In the genomic region with DNA sequence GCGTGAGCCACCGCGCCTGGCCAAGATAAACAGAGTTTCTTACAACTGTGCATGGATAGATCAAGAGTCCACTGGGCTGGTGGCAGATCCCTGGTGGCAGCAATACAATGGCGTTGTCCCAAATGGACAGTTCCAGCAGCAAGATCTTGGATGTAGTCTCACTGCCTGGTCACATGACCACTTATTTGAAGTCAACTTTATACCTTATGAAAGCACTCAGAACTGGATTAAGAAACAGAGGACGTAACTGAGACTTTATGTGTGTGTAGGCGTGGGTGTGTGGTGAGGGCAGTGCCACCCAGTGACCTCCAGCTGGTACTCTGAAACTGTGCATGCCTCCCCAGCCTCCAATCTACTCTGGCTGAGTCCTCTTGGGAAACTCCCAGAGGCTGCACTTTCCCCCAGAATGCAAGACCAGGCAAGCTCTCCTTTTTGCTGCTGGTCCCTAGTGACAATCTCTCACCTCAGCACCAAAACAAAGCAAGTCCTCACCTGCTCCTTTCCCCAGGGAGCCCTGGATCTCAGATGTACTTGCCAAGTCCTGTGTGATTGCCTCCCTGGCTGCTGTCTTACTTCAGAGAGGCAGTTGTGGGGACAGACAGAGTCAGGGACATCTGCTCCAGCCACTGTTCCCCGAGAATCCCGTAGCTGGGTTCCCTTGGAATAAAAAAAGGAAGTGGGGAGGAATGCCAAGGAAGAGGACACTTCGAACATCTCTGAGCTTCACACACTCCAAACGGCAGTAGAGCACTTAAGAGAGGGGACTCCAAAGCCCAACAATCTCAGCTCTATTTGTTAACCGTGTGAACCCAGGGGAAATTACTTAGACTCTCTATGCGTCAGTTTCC, we compare ENCODE assay signal across 9 cellular contexts. TPM values are rescaled to one million over a fixed set of nuclear protein-coding genes. Genes with fewer than 3 reads are reported as not detected.
DNase-seq lines count a peak whose midpoint lies in the region; ATAC-seq and TF ChIP-seq lines count a peak whose summit lies in the region.
"Had no signal": no experiment of that assay in that cellular context is flagged by ENCODE, and none has a peak within 500 bp of the region (broad histone marks: within the 10 kb centered on the region; RNA-seq: fewer than 3 reads in every experiment).

No MANE protein-coding gene starts in this region.

- no peak overlapping the region for H3K4me3 Mint-ChIP-seq in naive thymus-derived CD4-positive, alpha-beta T cell
- H3K4me3 Mint-ChIP-seq in endodermal cell: no peak overlapping the region
- H3K4me3 Mint-ChIP-seq in stimulated activated naive B cell treated with anti-CD40 and anti-IgM and Interleukin-4, amounts not matched to agents 10 μg/mL and 1 μg/mL and 100 μg/mL, for 72 hours: no peak overlapping the region

- H3K9me3 Mint-ChIP-seq in naive thymus-derived CD4-positive, alpha-beta T cell: peaks cover 0 to 2% (median 0%) of the 10 kb centered on the region in 11 donors
- peaks cover 7% of the 10 kb centered on the region for H3K9me3 Mint-ChIP-seq in endodermal cell
- no peaks in the 10 kb centered on the region for H3K9me3 Mint-ChIP-seq in stimulated activated naive B cell treated with anti-CD40 and anti-IgM and Interleukin-4, amounts not matched to agents 10 μg/mL and 1 μg/mL and 100 μg/mL, for 72 hours

- peaks cover 0 to 2% (median 0%) of the 10 kb centered on the region in 5 donors for H3K36me3 Mint-ChIP-seq in naive thymus-derived CD4-positive, alpha-beta T cell
- no peaks in the 10 kb centered on the region for H3K36me3 Mint-ChIP-seq in endodermal cell (ENCODE audit: low read depth)
- H3K36me3 Mint-ChIP-seq in stimulated activated naive B cell treated with anti-CD40 and anti-IgM and Interleukin-4, amounts not matched to agents 10 μg/mL and 1 μg/mL and 100 μg/mL, for 72 hours: no peaks in the 10 kb centered on the region

- H3K4me1 ChIP-seq in naive thymus-derived CD4-positive, alpha-beta T cell (ENCODE audit: control insufficient read depth in 2 of 2, insufficient read depth in 2 of 2, low read length in 2 of 2): peaks cover 0 to 17% of the 10 kb centered on the region in 2 donors
- peaks cover 8% of the 10 kb centered on the region for H3K4me1 ChIP-seq in endodermal cell (ENCODE audit: control insufficient read depth, insufficient read depth, low read length)

- H3K4me3 ChIP-seq in naive thymus-derived CD4-positive, alpha-beta T cell (ENCODE audit: low read length): no peak overlapping the region
- no peak overlapping the region for H3K4me3 ChIP-seq in endodermal cell (ENCODE audit: low read length)

- no peak overlapping the region for H3K9ac ChIP-seq in endodermal cell (ENCODE audit: extremely low read depth, low read length, poor library complexity, severe bottlenecking)

- H3K27ac Mint-ChIP-seq in naive thymus-derived CD4-positive, alpha-beta T cell: no peak overlapping the region
- H3K27ac Mint-ChIP-seq in endodermal cell: no peak overlapping the region
- H3K27ac Mint-ChIP-seq in stimulated activated naive B cell treated with anti-CD40 and anti-IgM and Interleukin-4, amounts not matched to agents 10 μg/mL and 1 μg/mL and 100 μg/mL, for 72 hours: no peak overlapping the region

- H3K36me3 ChIP-seq in naive thymus-derived CD4-positive, alpha-beta T cell (ENCODE audit: control insufficient read depth in 2 of 3, insufficient read depth in 3 of 3, low read length in 3 of 3): no peaks in the 10 kb centered on the region
- no peaks in the 10 kb centered on the region for H3K36me3 ChIP-seq in endodermal cell (ENCODE audit: control insufficient read depth, insufficient read depth, low read length)

- POLR2A ChIA-PET in naive thymus-derived CD4-positive, alpha-beta T cell (lab: Charles Lee): no interaction called here

- H3K27me3 Mint-ChIP-seq in naive thymus-derived CD4-positive, alpha-beta T cell: peaks cover 0 to 25% (median 3%) of the 10 kb centered on the region in 5 donors
- no peaks in the 10 kb centered on the region for H3K27me3 Mint-ChIP-seq in endodermal cell (ENCODE audit: insufficient read depth)
- peaks cover 32 to 36% of the 10 kb centered on the region in 2 donors for H3K27me3 Mint-ChIP-seq in stimulated activated naive B cell treated with anti-CD40 and anti-IgM and Interleukin-4, amounts not matched to agents 10 μg/mL and 1 μg/mL and 100 μg/mL, for 72 hours

- TF ChIP-seq CTCF in endodermal cell (conservative IDR thresholded peaks at IDR 0.05): no peak

- intact Hi-C loops in naive thymus-derived CD4-positive, alpha-beta T cell (cut with micrococcal nuclease): no loop called here

- no peak overlapping the region for H3K27ac ChIP-seq in naive thymus-derived CD4-positive, alpha-beta T cell (ENCODE audit: low read depth, low read length)
- no peak overlapping the region for H3K27ac ChIP-seq in endodermal cell (ENCODE audit: low read depth, low read length)

- ATAC-seq in naive thymus-derived CD4-positive, alpha-beta T cell: peak; percentile 65
- no peak for ATAC-seq in stimulated activated naive B cell treated with anti-CD40 and anti-IgM and Interleukin-4, amounts not matched to agents 10 μg/mL and 1 μg/mL and 100 μg/mL, for 72 hours (replicated peaks)
- no peak for ATAC-seq in GM21717 (IDR thresholded peaks at IDR 0.05; ENCODE audit: unreplicated experiment)

- H3K4me1 Mint-ChIP-seq in naive thymus-derived CD4-positive, alpha-beta T cell: peaks cover 14 to 30% (median 19%) of the 10 kb centered on the region in 7 donors
- H3K4me1 Mint-ChIP-seq in endodermal cell: peaks cover 28% of the 10 kb centered on the region
- peaks cover 0 to 3% of the 10 kb centered on the region in 2 donors for H3K4me1 Mint-ChIP-seq in stimulated activated naive B cell treated with anti-CD40 and anti-IgM and Interleukin-4, amounts not matched to agents 10 μg/mL and 1 μg/mL and 100 μg/mL, for 72 hours

- no peaks in the 10 kb centered on the region for H3K27me3 ChIP-seq in naive thymus-derived CD4-positive, alpha-beta T cell (ENCODE audit: control insufficient read depth in 2 of 2, insufficient read depth in 2 of 2, low read length in 2 of 2)
- H3K27me3 ChIP-seq in endodermal cell (ENCODE audit: control insufficient read depth, insufficient read depth, low read length, poor library complexity, severe bottlenecking): no peaks in the 10 kb centered on the region

- CTCF ChIA-PET in naive thymus-derived CD4-positive, alpha-beta T cell (lab: Charles Lee): interaction anchor here (1.2 kb wide), 1 partner anchor 26 kb away, joined by 3 read pairs; no protein-coding TSS in a partner anchor

- H3K9me3 ChIP-seq in naive thymus-derived CD4-positive, alpha-beta T cell (ENCODE audit: control insufficient read depth in 2 of 3, low read length in 3 of 3): no peaks in the 10 kb centered on the region
- peaks cover 6% of the 10 kb centered on the region for H3K9me3 ChIP-seq in endodermal cell (ENCODE audit: control insufficient read depth, low read length)

- WGBS in endodermal cell (ENCODE audit: insufficient coverage in 1 of 2, insufficient read length in 1 of 2), 2 experiments: 93 to 95% methylated on average over 11 to 12 of the region's 12 CpGs

- peak; percentile 80 for DNase-seq in DMS79 treated with DMSO at 0.1 percent for 48 hours (lab: John Stamatoyannopoulos, UW)
- peak; percentile 99 for DNase-seq in NCI-H1436 (lab: John Stamatoyannopoulos, UW)
- peak; percentile 39 for DNase-seq in SHP77 treated with DMSO at 0.1 percent for 48 hours (lab: John Stamatoyannopoulos, UW)
- DNase-seq in naive thymus-derived CD4-positive, alpha-beta T cell: no peak
- no peak for DNase-seq in endodermal cell
- DNase-seq in stimulated activated naive B cell treated with anti-CD40 and anti-IgM and Interleukin-4, amounts not matched to agents 10 μg/mL and 1 μg/mL and 100 μg/mL, for 72 hours: no peak
- DNase-seq in anterior cingulate cortex (lab: John Stamatoyannopoulos, UW): no peak

RNA-seq across cellular contexts. Expression of a gene that starts 11.7 kb away (rescaled TPM):
- total RNA-seq in naive thymus-derived CD4-positive, alpha-beta T cell: 1 to 10 TPM in 1 of 5 experiments, under 1 TPM in 2, not detected in 2; 0.48 to 7.5 (median 0.58) TPM
- not detected for polyA plus RNA-seq in naive thymus-derived CD4-positive, alpha-beta T cell
- 10 to 100 TPM; 15.1 to 26.9 TPM for total RNA-seq in endodermal cell
- polyA plus RNA-seq in endodermal cell (2013, experiment 1 of 2): 3.5 TPM
- 3.6 TPM for polyA plus RNA-seq in endodermal cell (2013, experiment 2 of 2)

RNA-seq across cellular contexts. Expression of a gene that starts 46.2 kb away (rescaled TPM):
- total RNA-seq in naive thymus-derived CD4-positive, alpha-beta T cell: 1 to 10 TPM; 1.4 to 5.8 (median 2.0) TPM
- 10 to 100 TPM; 10.3 to 20.7 TPM for polyA plus RNA-seq in naive thymus-derived CD4-positive, alpha-beta T cell
- not detected for total RNA-seq in endodermal cell
- 0.39 TPM for polyA plus RNA-seq in endodermal cell (2013, experiment 1 of 2)
- not detected for polyA plus RNA-seq in endodermal cell (2013, experiment 2 of 2)
- total RNA-seq: LHCN-M2 had no signal

RNA-seq across cellular contexts. Expression of a gene that starts 57.5 kb away (rescaled TPM):
- total RNA-seq in naive thymus-derived CD4-positive, alpha-beta T cell: not detected
- polyA plus RNA-seq in naive thymus-derived CD4-positive, alpha-beta T cell: 1 to 10 TPM in 1 of 2 donors, not detected in 1; 1.3 TPM
- 1 to 10 TPM; 3.2 to 4.8 TPM for total RNA-seq in endodermal cell
- polyA plus RNA-seq in endodermal cell (2013, experiment 1 of 2): 0.50 TPM
- polyA plus RNA-seq in endodermal cell (2013, experiment 2 of 2): 2.2 TPM

RNA-seq across cellular contexts. Expression of a gene that starts 59.9 kb away (rescaled TPM):
- total RNA-seq in naive thymus-derived CD4-positive, alpha-beta T cell: not detected
- under 1 TPM; 0.33 to 0.35 TPM for polyA plus RNA-seq in naive thymus-derived CD4-positive, alpha-beta T cell
- 1 to 10 TPM; 2.0 to 3.4 TPM for total RNA-seq in endodermal cell
- 3.3 TPM for polyA plus RNA-seq in endodermal cell (2013, experiment 1 of 2)
- polyA plus RNA-seq in endodermal cell (2013, experiment 2 of 2): 2.3 TPM

Comparison
In these comparisons a context has a peak if more than half of its experiments do, and no peak if none do; other contexts are left out.
1. DNase-seq: peak in DMS79 treated with DMSO at 0.1 percent for 48 hours (single experiment), NCI-H1436 (single experiment) and SHP77 treated with DMSO at 0.1 percent for 48 hours (single experiment); none in naive thymus-derived CD4-positive, alpha-beta T cell (0 of 9), endodermal cell (single experiment), stimulated activated naive B cell treated with anti-CD40 and anti-IgM and Interleukin-4, amounts not matched to agents 10 μg/mL and 1 μg/mL and 100 μg/mL, for 72 hours (single experiment) and anterior cingulate cortex (0 of 58).